In genomic region chrX:41332988-41333743, GRCh38 we compare ENCODE assay signal across 8 cellular contexts. TPM values are rescaled to one million over a fixed set of nuclear protein-coding genes. Genes with fewer than 3 reads are reported as not detected.
A peak's percentile ranks its signal among the peaks of the same experiment; 100 is the strongest.
DNase-seq lines count a peak whose midpoint lies in the region; ATAC-seq and TF ChIP-seq lines count a peak whose summit lies in the region.

No MANE protein-coding gene starts in this region.

- peaks cover 50% of the 10 kb centered on the region for H3K36me3 Mint-ChIP-seq in CD4-positive, alpha-beta T cell (ENCODE audit: low read depth)
- peaks cover 25% of the 10 kb centered on the region for H3K36me3 Mint-ChIP-seq in activated CD8-positive, alpha-beta memory T cell treated with anti-CD3 and anti-CD28 coated beads, Interleukin-2, amount 10 ng/mL, durations not matched to agents 7 days and 5 days

- H4K8ac ChIP-seq in mesendoderm (ENCODE audit: low read depth, low read length) = peak overlapping the region; percentile 70

- ATAC-seq in CD4-positive, alpha-beta T cell (ENCODE audit: poor library complexity) = peak; percentile 53
- peak; percentile 32 for ATAC-seq in GM19467 (IDR thresholded peaks at IDR 0.05; ENCODE audit: unreplicated experiment)
- ATAC-seq in activated CD8-positive, alpha-beta memory T cell treated with anti-CD3 and anti-CD28 coated beads, Interleukin-2, amount 10 ng/mL, durations not matched to agents 7 days and 5 days = peak; percentile 58

- peak overlapping the region; percentile 71 for H3K18ac ChIP-seq in mesendoderm (ENCODE audit: low read length)

- no peak overlapping the region for H3K23ac ChIP-seq in mesendoderm (ENCODE audit: low read length)

- H2BK120ac ChIP-seq in mesendoderm (ENCODE audit: low read depth, low read length) = peak overlapping the region; percentile 68

- H3K9ac ChIP-seq in endocrine pancreas (ENCODE audit: control insufficient read depth, insufficient read depth, low read length) (peak overlapping the region; percentile 95), mesendoderm (ENCODE audit: low read length) (peak overlapping the region; percentile 98)

- no peak overlapping the region for H2AK5ac ChIP-seq in mesendoderm (ENCODE audit: low read length)

- POLR2A ChIA-PET in CD4-positive, alpha-beta T cell (lab: Charles Lee) = interaction anchor here (0.6 to 1.3 kb wide), 12 partner anchors 15 to 598 kb away, joined by 3 to 15 read pairs (median 5); partner anchors contain the start of genes MED14 and USP9X

- H2BK15ac ChIP-seq in mesendoderm (replicated peaks; ENCODE audit: low read depth) = peak overlapping the region; percentile 98

- no peaks in the 10 kb centered on the region for H3K9me3 ChIP-seq in CD4-positive, alpha-beta T cell (ENCODE audit: control insufficient read depth, low read length)
- no peaks in the 10 kb centered on the region for H3K9me3 ChIP-seq in endocrine pancreas (ENCODE audit: control insufficient read depth, low read length)

- peak overlapping the region; percentile 90 for H3K4ac ChIP-seq in mesendoderm (ENCODE audit: low read depth, low read length)

- peak overlapping the region; percentile 55 for H2BK5ac ChIP-seq in mesendoderm (ENCODE audit: low read length)

- H3K79me1 ChIP-seq in mesendoderm (ENCODE audit: low read length) = no peaks in the 10 kb centered on the region

- H3K27me3 ChIP-seq in CD4-positive, alpha-beta T cell (ENCODE audit: control insufficient read depth, insufficient read depth, low read length) = no peaks in the 10 kb centered on the region
- H3K27me3 ChIP-seq in endocrine pancreas (ENCODE audit: control insufficient read depth, insufficient read depth, low read length) (no peaks in the 10 kb centered on the region), mesendoderm (ENCODE audit: insufficient read depth, low read length, poor library complexity) (no peaks in the 10 kb centered on the region)

- TF ChIP-seq CTCF in CD4-positive, alpha-beta T cell (IDR thresholded peaks at IDR 0.05) = no peak

- no peak overlapping the region for H4K5ac ChIP-seq in mesendoderm (ENCODE audit: low read length)

- H3K4me3 ChIP-seq in endocrine pancreas (ENCODE audit: control insufficient read depth, insufficient read depth, low read length) (peak overlapping the region; percentile 62), mesendoderm (ENCODE audit: low read length) (peak overlapping the region; percentile 90)

- H3K4me3 Mint-ChIP-seq in CD4-positive, alpha-beta T cell = peak overlapping the region; percentile 99
- H3K4me3 Mint-ChIP-seq in activated CD8-positive, alpha-beta memory T cell treated with anti-CD3 and anti-CD28 coated beads, Interleukin-2, amount 10 ng/mL, durations not matched to agents 7 days and 5 days = peak overlapping the region; percentile 90

- H3K4me1 ChIP-seq in endocrine pancreas (ENCODE audit: control insufficient read depth, insufficient read depth, low read length) = no peaks in the 10 kb centered on the region
- H3K4me1 ChIP-seq in mesendoderm (ENCODE audit: control insufficient read depth, low read depth, low read length) = no peaks in the 10 kb centered on the region

- H3K4me1 Mint-ChIP-seq in CD4-positive, alpha-beta T cell (ENCODE audit: low read depth) = peaks cover 29% of the 10 kb centered on the region
- H3K4me1 Mint-ChIP-seq in activated CD8-positive, alpha-beta memory T cell treated with anti-CD3 and anti-CD28 coated beads, Interleukin-2, amount 10 ng/mL, durations not matched to agents 7 days and 5 days = peaks cover 13% of the 10 kb centered on the region

- WGBS in mesendoderm (ENCODE audit: extremely low coverage, insufficient coverage, low lambda C conversion rate) = no CpG with 5 or more reads among the region's 65 CpGs

- H3K4me2 ChIP-seq in mesendoderm (ENCODE audit: low read length) = peak overlapping the region; percentile 70

- H3K36me3 ChIP-seq in endocrine pancreas (ENCODE audit: control insufficient read depth, insufficient read depth, low read length) (no peaks in the 10 kb centered on the region), mesendoderm (ENCODE audit: control insufficient read depth, insufficient read depth, low read length) (no peaks in the 10 kb centered on the region)

- peak overlapping the region; percentile 100 for H3K27ac ChIP-seq in CD4-positive, alpha-beta T cell (ENCODE audit: low read depth, low read length)
- peak overlapping the region; percentile 91 for H3K27ac ChIP-seq in mesendoderm (ENCODE audit: low read depth, low read length)

- peak overlapping the region; percentile 99 for H3K27ac Mint-ChIP-seq in CD4-positive, alpha-beta T cell
- H3K27ac Mint-ChIP-seq in activated CD8-positive, alpha-beta memory T cell treated with anti-CD3 and anti-CD28 coated beads, Interleukin-2, amount 10 ng/mL, durations not matched to agents 7 days and 5 days = peak overlapping the region; percentile 100

- peaks cover 39% of the 10 kb centered on the region for H3K79me2 ChIP-seq in mesendoderm (ENCODE audit: control insufficient read depth, insufficient read depth, low read length)

- DNase-seq in CD4-positive, alpha-beta T cell = peak; percentile 72 to 89 (median 82)
- DNase-seq in HT-29 (ENCODE audit: low spot score) (peak; percentile 61), NOMO-1 (lab: John Stamatoyannopoulos, UW; ENCODE audit: unreplicated experiment in 2 of 2) (peak; percentile 90 to 93), mesendoderm (peak; percentile 94)
- DNase-seq in activated CD8-positive, alpha-beta memory T cell treated with anti-CD3 and anti-CD28 coated beads, Interleukin-2, amount 10 ng/mL, durations not matched to agents 7 days and 5 days = peak; percentile 89
- DNase-seq in stimulated activated CD8-positive, alpha-beta memory T cell treated with anti-CD3 and anti-CD28 coated beads, Interleukin-15, amount 100 ng/mL, for 1 hour (ENCODE audit: low read depth) = peak; percentile 64

- H3K56ac ChIP-seq in mesendoderm (ENCODE audit: low read length) = peak overlapping the region; percentile 91

- intact Hi-C loops in CD4-positive, alpha-beta T cell (cut with DNase I, micrococcal nuclease) = loop anchor here (1.0 to 10.0 kb wide), 6 partner anchors 49 to 592 kb away; partner anchors contain the start of genes CASK (in 1 of the 2) and USP9X (in 1 of the 2)

- CTCF ChIA-PET in CD4-positive, alpha-beta T cell (lab: Charles Lee) = no interaction called here
- CTCF ChIA-PET in activated CD8-positive, alpha-beta memory T cell treated with anti-CD3 and anti-CD28 coated beads, Interleukin-2, amount 10 ng/mL, durations not matched to agents 7 days and 5 days (lab: Charles Lee) = interaction anchor here (1.2 kb wide), 1 partner anchor 682 kb away, joined by 3 read pairs; no protein-coding TSS in a partner anchor

- peaks cover 4% of the 10 kb centered on the region for H3K27me3 Mint-ChIP-seq in CD4-positive, alpha-beta T cell
- no peaks in the 10 kb centered on the region for H3K27me3 Mint-ChIP-seq in activated CD8-positive, alpha-beta memory T cell treated with anti-CD3 and anti-CD28 coated beads, Interleukin-2, amount 10 ng/mL, durations not matched to agents 7 days and 5 days

- H3K9me3 Mint-ChIP-seq in CD4-positive, alpha-beta T cell = no peaks in the 10 kb centered on the region
- no peaks in the 10 kb centered on the region for H3K9me3 Mint-ChIP-seq in activated CD8-positive, alpha-beta memory T cell treated with anti-CD3 and anti-CD28 coated beads, Interleukin-2, amount 10 ng/mL, durations not matched to agents 7 days and 5 days (ENCODE audit: low read depth)

RNA-seq across cellular contexts. Expression of gene DDX3X, which starts 0.8 kb away (rescaled TPM):
- 100 to 1,000 TPM; 610 to 653 TPM for total RNA-seq in CD4-positive, alpha-beta T cell
- 100 and 102 TPM in 2 replicates for total RNA-seq in HT-29 (2014; rRNA removed; shearing (Covaris generic))
- 100 to 1,000 TPM; 198 to 253 TPM for total RNA-seq in activated CD8-positive, alpha-beta memory T cell treated with anti-CD3 and anti-CD28 coated beads, Interleukin-2, amount 10 ng/mL, durations not matched to agents 7 days and 5 days
- 156 TPM for polyA plus RNA-seq in mesendoderm (2013, experiment 1 of 2)
- 152 TPM for polyA plus RNA-seq in mesendoderm (2013, experiment 2 of 2)

Comparison
In these comparisons a context has a peak if more than half of its experiments do, and no peak if none do; other contexts are left out.
1. Peak in every context shown above with its lines: DNase-seq, ATAC-seq, H3K4me3 ChIP-seq and H3K27ac ChIP-seq.